20 cellular contexts compared by ENCODE assay signal in the genomic region with DNA sequence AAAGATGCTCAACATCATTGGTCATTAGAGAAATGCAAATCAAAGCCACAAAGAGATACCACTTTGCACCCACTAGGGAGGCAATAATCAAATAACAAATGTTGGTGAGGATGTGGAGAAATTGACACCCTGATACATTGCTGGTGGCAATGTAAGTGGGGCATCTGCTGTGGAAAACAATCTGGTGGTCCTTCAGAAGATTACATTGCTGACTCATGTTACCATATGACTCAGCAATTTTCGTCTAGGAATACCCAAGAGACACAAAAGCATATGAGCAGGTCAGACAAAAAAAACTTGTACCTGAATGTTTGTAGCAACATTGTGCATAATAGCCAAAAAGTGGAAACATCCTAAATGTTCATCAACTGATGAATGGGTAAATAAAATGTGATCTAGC. TPM values are rescaled to one million over a fixed set of nuclear protein-coding genes. Genes with fewer than 3 reads are reported as not detected.
A peak's percentile ranks its signal among the peaks of the same experiment; 100 is the strongest.
DNase-seq lines count a peak whose midpoint lies in the region; ATAC-seq and TF ChIP-seq lines count a peak whose summit lies in the region.
"Had no signal": no experiment of that assay in that cellular context is flagged by ENCODE, and none has a peak within 500 bp of the region (broad histone marks: within the 10 kb centered on the region; RNA-seq: fewer than 3 reads in every experiment).

No MANE protein-coding gene starts in this region.

- in situ Hi-C loops in IMR-90 (cut with MboI; ENCODE audit: low sequenced_read_pairs): no loop called here

- no peak overlapping the region for H3K23ac ChIP-seq in IMR-90 (ENCODE audit: low read depth, low read length)

- peaks cover 4% of the 10 kb centered on the region; the same call in 1 of the 2 replicates for H3K4me1 ChIP-seq in IMR-90 (ENCODE audit: control insufficient read depth, insufficient read depth, low read length)

- no peaks in the 10 kb centered on the region for H3K36me3 Mint-ChIP-seq in WTC11
- H3K36me3 Mint-ChIP-seq: activated naive CD8-positive, alpha-beta T cell; CD4-positive, CD25-positive, alpha-beta regulatory T cell; stimulated activated effector memory CD8-positive, alpha-beta T cell treated with anti-CD3 and anti-CD28 coated beads, Interleukin-12 subunit alpha, Interleukin-12 subunit beta, amount 100 ng/mL, for 72 hours had no signal

- 0 out of 2 replicates have a peak overlapping the region, but pooled peaks have one; percentile 29 for H3K14ac ChIP-seq in IMR-90 (replicated peaks; ENCODE audit: low read depth, low read length)

- no peak overlapping the region for H3K4me2 ChIP-seq in IMR-90 (ENCODE audit: low read depth, low read length)

- H3K27ac Mint-ChIP-seq in WTC11: no peak overlapping the region
- H3K27ac Mint-ChIP-seq: activated naive CD8-positive, alpha-beta T cell; CD4-positive, CD25-positive, alpha-beta regulatory T cell; nephron progenitor cell; stimulated activated effector memory CD8-positive, alpha-beta T cell treated with anti-CD3 and anti-CD28 coated beads, Interleukin-12 subunit alpha, Interleukin-12 subunit beta, amount 100 ng/mL, for 72 hours had no signal

- TF ChIP-seq RAD21 in IMR-90 (IDR thresholded peaks at IDR 0.05; ENCODE audit: low read length): no peak

- H3K9me3 Mint-ChIP-seq in WTC11: peaks cover 7% of the 10 kb centered on the region
- H3K9me3 Mint-ChIP-seq: central memory CD8-positive, alpha-beta T cell; nephron progenitor cell; stimulated activated effector memory CD8-positive, alpha-beta T cell treated with anti-CD3 and anti-CD28 coated beads, Interleukin-12 subunit alpha, Interleukin-12 subunit beta, amount 100 ng/mL, for 72 hours had no signal

- H3K9ac ChIP-seq in IMR-90 (ENCODE audit: low read depth, low read length): no peak overlapping the region

- H3K18ac ChIP-seq in IMR-90 (ENCODE audit: low read depth, low read length): no peak overlapping the region

- H2AK9ac ChIP-seq in IMR-90 (replicated peaks; ENCODE audit: low read depth, low read length, poor library complexity): no peak overlapping the region

- H3K27me3 Mint-ChIP-seq in WTC11 (ENCODE audit: low read depth): peaks cover 8% of the 10 kb centered on the region

- no peak for TF ChIP-seq POLR2A in IMR-90 (IDR thresholded peaks at IDR 0.05; ENCODE audit: low read depth, low read length)

- peak overlapping the region; percentile 61; the same call in 1 of the 2 replicates for H2BK120ac ChIP-seq in IMR-90 (ENCODE audit: low read depth, low read length)

- dilution Hi-C loops in IMR-90 (cut with HindIII; ENCODE audit: low sequenced_read_pairs, unreplicated experiment): no loop called here

- peak overlapping the region in 1 of 2 experiments; percentile 58; a peak in 1 of 4 replicates for H4K8ac ChIP-seq in IMR-90 (ENCODE audit: low read depth in 2 of 2, low read length in 2 of 2)

- H3K9me1 ChIP-seq in IMR-90 (ENCODE audit: insufficient read depth, low read length): peaks cover 4% of the 10 kb centered on the region; the same call in 1 of the 2 replicates

- no peak overlapping the region for H2AK5ac ChIP-seq in IMR-90 (ENCODE audit: low read depth, low read length)

- no TSS peak for BruUV-seq in IMR-90 (replicated peaks; lab: Mats Ljungman, UMichigan)

- H2AFZ ChIP-seq in IMR-90 (replicated peaks; ENCODE audit: low read length, poor library complexity): no peak overlapping the region

- intact Hi-C loops in IMR-90 (cut with micrococcal nuclease): no loop called here

- peaks cover 6% of the 10 kb centered on the region for H3K4me1 Mint-ChIP-seq in WTC11
- H3K4me1 Mint-ChIP-seq: stimulated activated effector memory CD8-positive, alpha-beta T cell treated with anti-CD3 and anti-CD28 coated beads, Interleukin-12 subunit alpha, Interleukin-12 subunit beta, amount 100 ng/mL, for 72 hours had no signal

- peaks cover 16% of the 10 kb centered on the region for H3K27me3 ChIP-seq in IMR-90 (ENCODE audit: control insufficient read depth, insufficient read depth, low read length)

- no peaks in the 10 kb centered on the region; the same call in 1 of the 2 replicates for H3K9me3 ChIP-seq in IMR-90 (ENCODE audit: control insufficient read depth, insufficient read depth, low read length)
- H3K9me3 ChIP-seq: lower lobe of right lung had no signal

- H2BK20ac ChIP-seq in IMR-90 (ENCODE audit: low read depth, low read length): peak overlapping the region; percentile 62

- H3K79me1 ChIP-seq in IMR-90 (ENCODE audit: low read depth in 1 of 2, low read length in 2 of 2): no peaks in the 10 kb centered on the region

- DNase-seq in ELR (ENCODE audit: low read depth): peak; percentile 47
- peak; percentile 44 for DNase-seq in IMR-90
- DNase-seq in WTC11 (ENCODE audit: low spot score): no peak
- DNase-seq in fibroblast of the conjunctiva (ENCODE audit: low read depth): peak; percentile 4
- no peak for DNase-seq in NCI-H187 (lab: John Stamatoyannopoulos, UW)
- no peak for DNase-seq in substantia nigra (lab: John Stamatoyannopoulos, UW)
- DNase-seq in DMS153 (lab: John Stamatoyannopoulos, UW): no peak
- DNase-seq: activated CD4-positive, alpha-beta T cell treated with anti-CD3 and anti-CD28 coated beads for 4 hours; activated T-cell treated with anti-CD3 and anti-CD28 coated beads for 4 hours; CD4-positive, CD25-positive, alpha-beta regulatory T cell; lower lobe of right lung; nephron progenitor cell; right cardiac atrium; RPMI8226; stimulated activated CD4-positive, alpha-beta T cell treated with anti-CD3 and anti-CD28 coated beads, Interleukin-4, amount 100 ng/mL, for 24 hours had no signal

- no CpG with 5 or more reads among the region's 1 CpG for WGBS in IMR-90 (ENCODE audit: extremely low coverage in 2 of 2, insufficient read length in 1 of 2), 2 experiments

- H3K27ac ChIP-seq in IMR-90 (ENCODE audit: insufficient read depth, low read length) (no peak overlapping the region), substantia nigra (ENCODE audit: low read depth, low read length, poor library complexity, severe bottlenecking) (no peak overlapping the region)
- H3K27ac ChIP-seq: lower lobe of right lung had no signal

- H4K5ac ChIP-seq in IMR-90 (ENCODE audit: low read depth, low read length): no peak overlapping the region

- H3K4me3 ChIP-seq in IMR-90 (ENCODE audit: insufficient read depth, low read depth, low read length): no peak overlapping the region
- H3K4me3 ChIP-seq: lower lobe of right lung had no signal

- H3K4me3 Mint-ChIP-seq in WTC11: no peak overlapping the region
- H3K4me3 Mint-ChIP-seq: activated naive CD8-positive, alpha-beta T cell; CD4-positive, CD25-positive, alpha-beta regulatory T cell; central memory CD8-positive, alpha-beta T cell; nephron progenitor cell; stimulated activated effector memory CD8-positive, alpha-beta T cell treated with anti-CD3 and anti-CD28 coated beads, Interleukin-12 subunit alpha, Interleukin-12 subunit beta, amount 100 ng/mL, for 72 hours had no signal

- H3K4ac ChIP-seq in IMR-90 (ENCODE audit: low read depth, low read length): no peak overlapping the region

- H4K91ac ChIP-seq in IMR-90 (ENCODE audit: insufficient read depth, low read depth, low read length): no peak overlapping the region

- no peak overlapping the region for H2BK5ac ChIP-seq in IMR-90 (ENCODE audit: low read depth, low read length, poor library complexity, severe bottlenecking)

- no peaks in the 10 kb centered on the region for H4K20me1 ChIP-seq in IMR-90 (ENCODE audit: insufficient read depth, low read length)

- no peak overlapping the region for H2BK15ac ChIP-seq in IMR-90 (ENCODE audit: low read depth, low read length)

- no peak overlapping the region for H3K56ac ChIP-seq in IMR-90 (ENCODE audit: extremely low read depth, insufficient read depth, low read length)

- POLR2A ChIA-PET in IMR-90 (lab: Charles Lee; ENCODE audit: unreplicated experiment) (no interaction called here), WTC11 (lab: Charles Lee) (no interaction called here)

- no peaks in the 10 kb centered on the region for H3K36me3 ChIP-seq in IMR-90 (ENCODE audit: control insufficient read depth, insufficient read depth, low read length)
- H3K36me3 ChIP-seq: lower lobe of right lung had no signal

- CTCF ChIA-PET in IMR-90 (lab: Yijun Ruan, JAX): interaction anchor here (0.6 to 0.7 kb wide), 2 partner anchors 10 to 54 kb away, joined by 4 to 6 read pairs; no protein-coding TSS in a partner anchor
- CTCF ChIA-PET in WTC11 (lab: Charles Lee): no interaction called here

- no peak for TF ChIP-seq CTCF in IMR-90 (conservative IDR thresholded peaks at IDR 0.05; ENCODE audit: low read depth, low read length)
- no peak for TF ChIP-seq CTCF in WTC11 (IDR thresholded peaks at IDR 0.05)

- ATAC-seq in IMR-90 (ENCODE audit: low read depth) (no peak), WTC11 (no peak), GM19455 (IDR thresholded peaks at IDR 0.05; ENCODE audit: unreplicated experiment) (no peak)
- ATAC-seq: lower lobe of right lung; right cardiac atrium; stimulated activated effector memory CD8-positive, alpha-beta T cell treated with anti-CD3 and anti-CD28 coated beads, Interleukin-12 subunit alpha, Interleukin-12 subunit beta, amount 100 ng/mL, for 72 hours had no signal

TF ChIP-seq in IMR-90, 13 proteins besides CTCF, POLR2A, EP300 and RAD21 (continues in another document):
- TF ChIP-seq RFX5 (IDR thresholded peaks at IDR 0.05; ENCODE audit: low read depth, low read length) (no peak), MXI1 (IDR thresholded peaks at IDR 0.05; ENCODE audit: borderline replicate concordance, low read depth, low read length) (no peak)

TF ChIP-seq in WTC11, 78 proteins besides CTCF, POLR2A, EP300 and RAD21 (continues in another document):
- TF ChIP-seq NFE2L1 (CRISPR knock-in tag; IDR thresholded peaks at IDR 0.05): peak; percentile 19; the same call in 1 of the 2 replicates

RNA-seq across cellular contexts. Expression of gene CLDN3, which starts 4.9 kb away (rescaled TPM):
- total RNA-seq in IMR-90 (2012; rRNA removed): 0.18 TPM in 1 of 2 replicates, not detected in the other
- 0.12 and 0.16 TPM in 2 replicates for polyA plus RNA-seq in IMR-90 (2012; rRNA removed)
- 0.30 and 0.37 TPM in 2 replicates for polyA plus RNA-seq in IMR-90 (2012; cell fraction: cytosol; rRNA removed)
- polyA plus RNA-seq in IMR-90 (2012; cell fraction: nucleus; rRNA removed; ENCODE audit: low replicate concordance): 0.12 TPM in 1 of 2 replicates, not detected in the other
- 20.7 to 35.1 TPM (median 34.8 TPM) in 3 replicates for total RNA-seq in WTC11 (2021)
- total RNA-seq: CD4-positive, CD25-positive, alpha-beta regulatory T cell; right cardiac atrium; T-helper 2 cell treated with Interferon-gamma antibody and Interleukin-4, amounts not matched to agents 100 ng/mL and 5 ng/mL, for 36 hours had no signal
- polyA plus RNA-seq: CD4-positive, CD25-positive, alpha-beta regulatory T cell; right cardiac atrium had no signal

RNA-seq across cellular contexts. Expression of gene ABHD11, which starts 36.3 kb away (rescaled TPM):
- total RNA-seq in IMR-90 (2012; rRNA removed) (13.4 and 14.2 TPM in 2 replicates), WTC11 (2021) (23.8 to 27.6 TPM (median 26.5 TPM) in 3 replicates)
- polyA plus RNA-seq in IMR-90 (2012; rRNA removed): 19.9 and 22.6 TPM in 2 replicates
- 16.7 and 17.6 TPM in 2 replicates for polyA plus RNA-seq in IMR-90 (2012; cell fraction: cytosol; rRNA removed)
- polyA plus RNA-seq in IMR-90 (2012; cell fraction: nucleus; rRNA removed; ENCODE audit: low replicate concordance): 7.5 and 18.0 TPM in 2 replicates

RNA-seq across cellular contexts. Expression of gene STX1A, which starts 55.5 kb away (rescaled TPM):
- 9.3 and 10.0 TPM in 2 replicates for total RNA-seq in IMR-90 (2012; rRNA removed)
- polyA plus RNA-seq in IMR-90 (2012; rRNA removed): 22.0 and 22.6 TPM in 2 replicates
- 9.5 and 18.4 TPM in 2 replicates for polyA plus RNA-seq in IMR-90 (2012; cell fraction: cytosol; rRNA removed)
- polyA plus RNA-seq in IMR-90 (2012; cell fraction: nucleus; rRNA removed; ENCODE audit: low replicate concordance): 99.0 and 183 TPM in 2 replicates
- 17.7 to 20.4 TPM (median 18.5 TPM) in 3 replicates for total RNA-seq in WTC11 (2021)

RNA-seq across cellular contexts. Expression of gene CLDN4, which starts 55.9 kb away (rescaled TPM):
- 2.9 and 3.9 TPM in 2 replicates for total RNA-seq in IMR-90 (2012; rRNA removed)
- polyA plus RNA-seq in IMR-90 (2012; rRNA removed): 3.8 and 4.4 TPM in 2 replicates
- 2.4 and 4.7 TPM in 2 replicates for polyA plus RNA-seq in IMR-90 (2012; cell fraction: cytosol; rRNA removed)
- polyA plus RNA-seq in IMR-90 (2012; cell fraction: nucleus; rRNA removed; ENCODE audit: low replicate concordance): 1.9 and 4.8 TPM in 2 replicates
- total RNA-seq in WTC11 (2021): 32.0 to 54.3 TPM (median 52.5 TPM) in 3 replicates
- total RNA-seq: T-helper 2 cell treated with Interferon-gamma antibody and Interleukin-4, amounts not matched to agents 100 ng/mL and 5 ng/mL, for 36 hours had no signal
- polyA plus RNA-seq: right cardiac atrium had no signal

Comparison
In these comparisons a context has a peak if more than half of its experiments do, and no peak if none do; other contexts are left out.
1. DNase-seq: peak in ELR (single experiment), IMR-90 (single experiment) and fibroblast of the conjunctiva (single experiment); none in WTC11 (single experiment), NCI-H187 (0 of 2), substantia nigra (0 of 49) and DMS153 (single experiment).
2. RNA of gene CLDN3, which starts 4.9 kb away (total RNA-seq): 20.7 to 35.1 TPM in WTC11; 0.18 TPM in IMR-90; every median in the first group is over 10 times any median in the second.